ENCODE assay signal across 11 cellular contexts in the genomic region with DNA sequence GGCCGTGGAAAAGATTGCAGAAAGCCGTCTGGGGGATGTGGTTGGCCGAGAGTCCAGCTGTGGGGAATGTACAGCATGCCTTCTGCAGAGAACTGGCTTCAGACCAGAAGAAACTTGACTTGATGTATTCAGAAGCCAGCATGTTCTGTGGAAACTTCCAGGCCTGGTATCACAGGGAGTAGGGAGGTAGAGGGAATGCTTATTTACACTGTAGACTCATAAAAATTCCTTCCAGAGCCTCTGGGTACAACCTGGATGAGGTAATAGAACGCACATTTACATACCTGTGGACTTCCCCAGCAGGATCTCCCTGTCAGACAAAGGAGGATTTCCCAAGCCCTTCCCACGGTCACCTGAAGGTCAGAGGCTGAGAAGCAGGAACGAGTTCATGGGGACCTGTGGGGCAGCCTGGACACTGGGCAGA. TPM values are rescaled to one million over a fixed set of nuclear protein-coding genes. Genes with fewer than 3 reads are reported as not detected.
DNase-seq lines count a peak whose midpoint lies in the region; ATAC-seq and TF ChIP-seq lines count a peak whose summit lies in the region.
"Had no signal": no experiment of that assay in that cellular context is flagged by ENCODE, and none has a peak within 500 bp of the region (broad histone marks: within the 10 kb centered on the region; RNA-seq: fewer than 3 reads in every experiment).

No MANE protein-coding gene starts in this region.

- no peak overlapping the region for H2BK15ac ChIP-seq in neuronal stem cell (ENCODE audit: low read length)

- WGBS in neuronal stem cell (ENCODE audit: extremely low coverage in 2 of 2, insufficient read length in 2 of 2, insufficient replicate concordance in 1 of 2), 2 donors = no CpG with 5 or more reads among the region's 6 CpGs

- TF ChIP-seq CTCF in C4-2B (conservative IDR thresholded peaks at IDR 0.05) (no peak), RWPE2 (IDR thresholded peaks at IDR 0.05; ENCODE audit: poor library complexity, severe bottlenecking) (no peak), fibroblast of mammary gland (conservative IDR thresholded peaks at IDR 0.05; ENCODE audit: control insufficient read depth, insufficient read depth, low read depth, low read length) (no peak)

- no peaks in the 10 kb centered on the region for H3K36me3 ChIP-seq in RWPE2 (ENCODE audit: low read depth)
- peaks cover 0 to 1% of the 10 kb centered on the region in 2 donors for H3K36me3 ChIP-seq in neuronal stem cell (replicated peaks in 1 of 2; ENCODE audit: control insufficient read depth in 2 of 2, insufficient read depth in 2 of 2, low read length in 2 of 2)

- DNase-seq in RWPE2 (ENCODE audit: low spot score) (no peak), fibroblast of mammary gland (ENCODE audit: low read depth) (peak; percentile 42), neuronal stem cell (ENCODE audit: low spot score) (no peak), NK-92 (lab: John Stamatoyannopoulos, UW; ENCODE audit: unreplicated experiment) (no peak)
- DNase-seq in effector memory CD8-positive, alpha-beta T cell = no peak
- no peak for DNase-seq in activated CD4-positive, alpha-beta T cell treated with anti-CD3 and anti-CD28 coated beads, Interleukin-2, amount 50 U/mL, for 1 hour
- DNase-seq: activated naive CD8-positive, alpha-beta T cell treated with anti-CD3 and anti-CD28 coated beads for 36 hours; NCI-H1694; T-helper 17 cell had no signal

- no peak overlapping the region for H3K23ac ChIP-seq in neuronal stem cell (ENCODE audit: low read depth, low read length, poor library complexity)

- H2BK12ac ChIP-seq in neuronal stem cell (ENCODE audit: low read length) = no peak overlapping the region

- H3K27me3 Mint-ChIP-seq in effector memory CD8-positive, alpha-beta T cell = no peaks in the 10 kb centered on the region
- H3K27me3 Mint-ChIP-seq: activated naive CD8-positive, alpha-beta T cell treated with anti-CD3 and anti-CD28 coated beads for 36 hours; T-helper 17 cell had no signal

- H3K4me1 ChIP-seq in RWPE2 (ENCODE audit: insufficient read depth, poor library complexity, severe bottlenecking) (peaks cover 7% of the 10 kb centered on the region), neuronal stem cell (ENCODE audit: control insufficient read depth in 2 of 2, insufficient read depth in 1 of 2, low read depth in 1 of 2, low read length in 2 of 2) (peaks cover 0 to 7% of the 10 kb centered on the region in 2 donors)

- ATAC-seq in RWPE2 (ENCODE audit: low read depth) (peak; percentile 98), GM18861 (IDR thresholded peaks at IDR 0.05; ENCODE audit: unreplicated experiment) (no peak)
- no peak for ATAC-seq in effector memory CD8-positive, alpha-beta T cell (replicated peaks)
- ATAC-seq: T-helper 17 cell had no signal

- H3K27me3 ChIP-seq in RWPE2 (ENCODE audit: insufficient read depth, poor library complexity, severe bottlenecking) = no peaks in the 10 kb centered on the region
- H3K27me3 ChIP-seq in neuronal stem cell (ENCODE audit: control insufficient read depth in 3 of 3, insufficient read depth in 3 of 3, low read depth in 1 of 3, low read length in 3 of 3) = no peaks in the 10 kb centered on the region

- no peak overlapping the region for H2AK5ac ChIP-seq in neuronal stem cell (ENCODE audit: low read depth, low read length)

- H3K9ac ChIP-seq in neuronal stem cell (ENCODE audit: low read depth, low read length, poor library complexity) = no peak overlapping the region

- no peaks in the 10 kb centered on the region for H3K4me1 Mint-ChIP-seq in effector memory CD8-positive, alpha-beta T cell (ENCODE audit: low read depth in 2 of 2)
- H3K4me1 Mint-ChIP-seq: activated naive CD8-positive, alpha-beta T cell treated with anti-CD3 and anti-CD28 coated beads for 36 hours; T-helper 17 cell had no signal

- H3K9me3 ChIP-seq in RWPE2 (ENCODE audit: severe bottlenecking) (peaks cover 2% of the 10 kb centered on the region), neuronal stem cell (replicated peaks in 1 of 2; ENCODE audit: control insufficient read depth in 2 of 2, insufficient read depth in 1 of 2, low read depth in 1 of 2, low read length in 2 of 2) (peaks cover 4 to 5% of the 10 kb centered on the region in 2 donors)

- H3K18ac ChIP-seq in neuronal stem cell (ENCODE audit: low read length) = peak overlapping the region; percentile 53

- H3K4me3 Mint-ChIP-seq in effector memory CD8-positive, alpha-beta T cell = no peak overlapping the region
- H3K4me3 Mint-ChIP-seq: activated naive CD8-positive, alpha-beta T cell treated with anti-CD3 and anti-CD28 coated beads for 36 hours; T-helper 17 cell had no signal

- H4K91ac ChIP-seq in neuronal stem cell (ENCODE audit: low read depth, low read length, poor library complexity) = no peak overlapping the region

- H3K36me3 Mint-ChIP-seq in effector memory CD8-positive, alpha-beta T cell (ENCODE audit: insufficient read depth) = no peaks in the 10 kb centered on the region
- H3K36me3 Mint-ChIP-seq: activated naive CD8-positive, alpha-beta T cell treated with anti-CD3 and anti-CD28 coated beads for 36 hours had no signal

- H2AFZ ChIP-seq in neuronal stem cell (ENCODE audit: low read length) = no peak overlapping the region

- no peak overlapping the region for H3K27ac Mint-ChIP-seq in effector memory CD8-positive, alpha-beta T cell
- H3K27ac Mint-ChIP-seq: activated naive CD8-positive, alpha-beta T cell treated with anti-CD3 and anti-CD28 coated beads for 36 hours; T-helper 17 cell had no signal

- no peak overlapping the region for H3K4ac ChIP-seq in neuronal stem cell (ENCODE audit: low read length)

- H2BK5ac ChIP-seq in neuronal stem cell (ENCODE audit: low read length) = no peak overlapping the region

- no peak overlapping the region for H2BK120ac ChIP-seq in neuronal stem cell (ENCODE audit: low read depth, low read length)

- H3K14ac ChIP-seq in neuronal stem cell (ENCODE audit: low read length) = no peak overlapping the region

- no peaks in the 10 kb centered on the region for H3K79me1 ChIP-seq in neuronal stem cell (ENCODE audit: low read depth, low read length)

- peaks cover 0 to 2% of the 10 kb centered on the region in 2 donors for H3K9me3 Mint-ChIP-seq in effector memory CD8-positive, alpha-beta T cell

- no peak overlapping the region for H4K8ac ChIP-seq in neuronal stem cell (ENCODE audit: low read depth, low read length)

- H3K27ac ChIP-seq in C4-2B (peak overlapping the region; percentile 65), RWPE2 (ENCODE audit: poor library complexity, severe bottlenecking) (peak overlapping the region; percentile 44), neuronal stem cell (replicated peaks; ENCODE audit: low read length) (no peak overlapping the region)

- no peak overlapping the region for H3K4me2 ChIP-seq in neuronal stem cell (ENCODE audit: insufficient read depth, low read length, poor library complexity, severe bottlenecking)

- H3K4me3 ChIP-seq in RWPE2 (ENCODE audit: severe bottlenecking) (no peak overlapping the region), fibroblast of mammary gland (ENCODE audit: control insufficient read depth, low read depth, low read length) (no peak overlapping the region), neuronal stem cell (ENCODE audit: low read length in 2 of 2) (no peak overlapping the region)

RNA-seq across cellular contexts. Expression of a gene that starts 11.8 kb away (rescaled TPM):
- 5.0 TPM for polyA plus RNA-seq in neuronal stem cell (2013, experiment 1 of 2)
- polyA plus RNA-seq in neuronal stem cell (2013, experiment 2 of 2) = 5.2 TPM
